Comparison of ENCODE assay signal across 9 cellular contexts in genomic region chr5:10725636-10726035, GRCh38. TPM values are rescaled to one million over a fixed set of nuclear protein-coding genes. Genes with fewer than 3 reads are reported as not detected.
DNase-seq lines count a peak whose midpoint lies in the region; ATAC-seq and TF ChIP-seq lines count a peak whose summit lies in the region.
"Had no signal": no experiment of that assay in that cellular context is flagged by ENCODE, and none has a peak within 500 bp of the region (broad histone marks: within the 10 kb centered on the region; RNA-seq: fewer than 3 reads in every experiment).

No MANE protein-coding gene starts in this region.

- peaks cover 97% of the 10 kb centered on the region for H3K4me1 Mint-ChIP-seq in HFFc6 (ENCODE audit: low read depth)
- peaks cover 42 to 62% of the 10 kb centered on the region in 2 donors for H3K4me1 Mint-ChIP-seq in stimulated activated naive B cell treated with anti-CD40 and anti-IgM and Interleukin-4, amounts not matched to agents 10 μg/mL and 1 μg/mL and 100 μg/mL, for 72 hours
- H3K4me1 Mint-ChIP-seq in natural killer cell treated with Interleukin-12 subunit alpha and Interleukin-12 subunit beta and Interleukin-15 and Interleukin-18, amount 100 ng/mL, for 72 hours (ENCODE audit: low read depth in 2 of 2) = peaks cover 45 to 53% of the 10 kb centered on the region in 2 donors

- DNase-seq in HFFc6 (no peak), kidney tubule cell (ENCODE audit: low spot score) (peak; percentile 74), HK-2 (ENCODE audit: unreplicated experiment) (no peak)
- DNase-seq in stimulated activated naive B cell treated with anti-CD40 and anti-IgM and Interleukin-4, amounts not matched to agents 10 μg/mL and 1 μg/mL and 100 μg/mL, for 72 hours = no peak
- DNase-seq in natural killer cell treated with Interleukin-12 subunit alpha and Interleukin-12 subunit beta and Interleukin-15 and Interleukin-18, amount 100 ng/mL, for 72 hours (ENCODE audit: low spot score) = no peak
- DNase-seq in activated T-cell treated with anti-CD3 and anti-CD28 coated beads, Interleukin-2, amount 50 U/mL, for 48 hours = no peak
- DNase-seq: CD4-positive, alpha-beta memory T cell had no signal

- H3K36me3 Mint-ChIP-seq in HFFc6 (ENCODE audit: low read depth) = peaks cover 61% of the 10 kb centered on the region
- peaks cover 59 to 60% of the 10 kb centered on the region in 2 donors for H3K36me3 Mint-ChIP-seq in stimulated activated naive B cell treated with anti-CD40 and anti-IgM and Interleukin-4, amounts not matched to agents 10 μg/mL and 1 μg/mL and 100 μg/mL, for 72 hours
- H3K36me3 Mint-ChIP-seq in natural killer cell treated with Interleukin-12 subunit alpha and Interleukin-12 subunit beta and Interleukin-15 and Interleukin-18, amount 100 ng/mL, for 72 hours = no peaks in the 10 kb centered on the region

- H3K27ac Mint-ChIP-seq in HFFc6 = peak overlapping the region; percentile 98
- peak overlapping the region; percentile 59 for H3K27ac Mint-ChIP-seq in stimulated activated naive B cell treated with anti-CD40 and anti-IgM and Interleukin-4, amounts not matched to agents 10 μg/mL and 1 μg/mL and 100 μg/mL, for 72 hours
- H3K27ac Mint-ChIP-seq in natural killer cell treated with Interleukin-12 subunit alpha and Interleukin-12 subunit beta and Interleukin-15 and Interleukin-18, amount 100 ng/mL, for 72 hours = no peak overlapping the region

- H3K4me3 Mint-ChIP-seq in HFFc6 = peak overlapping the region; percentile 88
- no peak overlapping the region for H3K4me3 Mint-ChIP-seq in stimulated activated naive B cell treated with anti-CD40 and anti-IgM and Interleukin-4, amounts not matched to agents 10 μg/mL and 1 μg/mL and 100 μg/mL, for 72 hours
- no peak overlapping the region for H3K4me3 Mint-ChIP-seq in natural killer cell treated with Interleukin-12 subunit alpha and Interleukin-12 subunit beta and Interleukin-15 and Interleukin-18, amount 100 ng/mL, for 72 hours
- H3K4me3 Mint-ChIP-seq: CD4-positive, alpha-beta memory T cell had no signal

- WGBS in adipose tissue, 3 donors = 55 to 81% (median 72%) methylated on average over 1 of the region's 1 CpG

- peaks cover 5% of the 10 kb centered on the region for H3K27me3 Mint-ChIP-seq in HFFc6 (ENCODE audit: insufficient read depth)
- H3K27me3 Mint-ChIP-seq in stimulated activated naive B cell treated with anti-CD40 and anti-IgM and Interleukin-4, amounts not matched to agents 10 μg/mL and 1 μg/mL and 100 μg/mL, for 72 hours = no peaks in the 10 kb centered on the region
- no peaks in the 10 kb centered on the region for H3K27me3 Mint-ChIP-seq in natural killer cell treated with Interleukin-12 subunit alpha and Interleukin-12 subunit beta and Interleukin-15 and Interleukin-18, amount 100 ng/mL, for 72 hours
- H3K27me3 Mint-ChIP-seq: CD4-positive, alpha-beta memory T cell had no signal

- no peaks in the 10 kb centered on the region for H3K9me3 Mint-ChIP-seq in HFFc6
- peaks cover 0 to 1% of the 10 kb centered on the region in 2 donors for H3K9me3 Mint-ChIP-seq in stimulated activated naive B cell treated with anti-CD40 and anti-IgM and Interleukin-4, amounts not matched to agents 10 μg/mL and 1 μg/mL and 100 μg/mL, for 72 hours
- H3K9me3 Mint-ChIP-seq in natural killer cell treated with Interleukin-12 subunit alpha and Interleukin-12 subunit beta and Interleukin-15 and Interleukin-18, amount 100 ng/mL, for 72 hours = no peaks in the 10 kb centered on the region
- H3K9me3 Mint-ChIP-seq: CD4-positive, alpha-beta memory T cell had no signal

- ATAC-seq in stimulated activated naive B cell treated with anti-CD40 and anti-IgM and Interleukin-4, amounts not matched to agents 10 μg/mL and 1 μg/mL and 100 μg/mL, for 72 hours (replicated peaks) = no peak
- no peak for ATAC-seq in natural killer cell treated with Interleukin-12 subunit alpha and Interleukin-12 subunit beta and Interleukin-15 and Interleukin-18, amount 100 ng/mL, for 72 hours
- ATAC-seq in GM21447 (IDR thresholded peaks at IDR 0.05; ENCODE audit: unreplicated experiment) = no peak

- no peak for TF ChIP-seq CTCF in HFFc6 (IDR thresholded peaks at IDR 0.05)

- peak overlapping the region; percentile 2 for H3K27ac ChIP-seq in adipose tissue (ENCODE audit: low read depth, low read length)

RNA-seq across cellular contexts. Expression of gene DAP, which starts 35.4 kb away (rescaled TPM):
- total RNA-seq in HFFc6 (2021; fragmentation: NEBNext Ultra II Directional; extraction: Animal tissue kit (Norgen Biotek cat#: 25700)) = 100 to 1,000 TPM; 255 to 357 (median 285) TPM
- 100 to 1,000 TPM in 2 of 3 donors, 10 to 100 TPM in 1; 46.9 to 132 (median 102) TPM for polyA plus RNA-seq in adipose tissue
- total RNA-seq in natural killer cell treated with Interleukin-12 subunit alpha and Interleukin-12 subunit beta and Interleukin-15 and Interleukin-18, amount 100 ng/mL, for 72 hours = 10 to 100 TPM; 80.1 to 84.3 TPM

Comparison
In these comparisons a context has a peak if more than half of its experiments do, and no peak if none do; other contexts are left out.
1. H3K27ac Mint-ChIP-seq: peak in HFFc6 (single experiment) and stimulated activated naive B cell treated with anti-CD40 and anti-IgM and Interleukin-4, amounts not matched to agents 10 μg/mL and 1 μg/mL and 100 μg/mL, for 72 hours (single experiment); none in natural killer cell treated with Interleukin-12 subunit alpha and Interleukin-12 subunit beta and Interleukin-15 and Interleukin-18, amount 100 ng/mL, for 72 hours (0 of 2).